8 cellular contexts compared by ENCODE assay signal in the genomic region with DNA sequence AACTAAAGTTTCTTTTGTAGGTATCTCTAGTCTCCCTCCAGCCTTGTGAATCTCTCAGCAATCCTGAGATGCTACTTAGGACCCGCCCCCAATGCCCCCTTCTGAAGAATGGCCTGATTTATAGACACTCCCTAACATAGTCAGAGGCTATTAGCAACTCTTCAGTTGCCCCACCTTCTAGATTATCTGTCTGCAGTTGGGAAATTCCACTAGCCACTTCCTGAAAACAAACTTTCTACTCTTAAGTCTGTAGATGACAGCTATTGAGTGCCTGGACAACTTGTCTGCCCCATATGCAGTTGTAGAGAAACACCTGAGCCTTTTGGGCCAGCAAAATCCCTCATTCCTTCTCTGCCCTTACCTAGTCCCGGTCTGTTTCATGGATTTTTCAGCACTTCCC.
DNase-seq lines count a peak whose midpoint lies in the region; ATAC-seq, FAIRE-seq and TF ChIP-seq lines count a peak whose summit lies in the region.
"Had no signal": no experiment of that assay in that cellular context is flagged by ENCODE, and none has a peak within 500 bp of the region (broad histone marks: within the 10 kb centered on the region; RNA-seq: fewer than 3 reads in every experiment).

No MANE protein-coding gene starts in this region.

- H3K27ac ChIP-seq in psoas muscle: no peak overlapping the region
- H3K27ac ChIP-seq: SK-N-MC had no signal

- H3K9me3 ChIP-seq in mucosa of descending colon: no peaks in the 10 kb centered on the region
- no peaks in the 10 kb centered on the region for H3K9me3 ChIP-seq in psoas muscle

- H3K4me1 ChIP-seq in mucosa of descending colon (ENCODE audit: low read depth): no peaks in the 10 kb centered on the region
- H3K4me1 ChIP-seq in psoas muscle: no peaks in the 10 kb centered on the region

- 90 to 95% (median 93%) methylated on average over 2 of the region's 2 CpGs for WGBS in psoas muscle, 3 donors

- intact Hi-C loops in mucosa of descending colon (cut with DNase I, micrococcal nuclease): no loop called here
- intact Hi-C loops in psoas muscle (cut with DNase I): no loop called here

- DNase-seq in RCC 7860 (ENCODE audit: low spot score) (peak; percentile 66), mucosa of descending colon (no peak), NCI-H2196 treated with DMSO at 0.1 percent for 48 hours (lab: John Stamatoyannopoulos, UW; ENCODE audit: unreplicated experiment) (no peak), psoas muscle (no peak), HT-29 (ENCODE audit: low spot score) (no peak)

- TF ChIP-seq CTCF in mucosa of descending colon (IDR thresholded peaks at IDR 0.05) (no peak), psoas muscle (IDR thresholded peaks at IDR 0.05) (no peak)

- H3K4me3 ChIP-seq in mucosa of descending colon (no peak overlapping the region), psoas muscle (no peak overlapping the region)
- H3K4me3 ChIP-seq: SK-N-MC had no signal

- ATAC-seq in GM18909 (IDR thresholded peaks at IDR 0.05; ENCODE audit: poor library complexity, unreplicated experiment) (peak; percentile 95), HG02884 (IDR thresholded peaks at IDR 0.05; ENCODE audit: unreplicated experiment) (peak; percentile 96), mucosa of descending colon (peak; percentile 67), psoas muscle (no peak)

- peak; percentile 49 for FAIRE-seq in RCC 7860 (lab: Jason Lieb, UNC)

- H3K36me3 ChIP-seq in mucosa of descending colon (ENCODE audit: low read depth) (no peaks in the 10 kb centered on the region), psoas muscle (ENCODE audit: insufficient read depth in 1 of 2, low read depth in 1 of 2) (no peaks in the 10 kb centered on the region)

- H3K27me3 ChIP-seq in psoas muscle (ENCODE audit: insufficient read depth in 3 of 3, low read length in 2 of 3): no peaks in the 10 kb centered on the region

Comparison
In these comparisons a context has a peak if more than half of its experiments do, and no peak if none do; other contexts are left out.
1. ATAC-seq: peak in GM18909 (single experiment), HG02884 (single experiment) and mucosa of descending colon (single experiment); none in psoas muscle (0 of 4).